In the genomic region with DNA sequence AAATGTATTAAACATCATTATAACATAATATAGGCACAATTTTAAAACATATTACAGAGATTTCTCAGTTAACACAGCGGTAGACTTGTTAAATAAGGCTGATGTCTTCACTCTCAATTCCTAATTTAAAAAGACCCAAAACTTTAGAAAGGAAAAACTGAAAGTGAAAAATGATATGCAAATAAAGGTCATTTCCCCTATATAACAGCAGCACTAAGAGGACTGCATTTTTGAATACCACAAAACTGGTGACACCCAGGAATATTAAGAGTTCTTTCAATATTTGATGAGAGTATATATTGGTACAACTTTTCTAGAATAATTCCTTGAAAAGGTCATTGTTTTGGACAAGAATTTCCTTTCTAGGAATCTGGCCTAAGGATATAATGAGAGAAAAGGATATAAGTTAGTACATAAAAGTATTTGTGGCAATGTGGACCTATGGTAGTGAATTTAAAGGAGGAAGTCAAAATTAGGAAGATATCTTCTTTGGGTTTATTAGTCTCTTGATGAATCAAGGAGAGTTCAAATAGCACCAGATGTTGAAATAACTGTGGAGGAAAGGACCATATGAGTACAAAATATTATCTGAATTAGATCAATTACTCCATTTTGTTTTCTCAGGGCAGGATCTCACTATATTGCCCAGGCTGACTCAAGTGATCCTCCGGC, we compare ENCODE assay signal across 1 cellular context.
A peak's percentile ranks its signal among the peaks of the same experiment; 100 is the strongest.
TF ChIP-seq lines count a peak whose summit lies in the region.

No MANE protein-coding gene starts in this region.

TF ChIP-seq in GM12878, 131 proteins besides CTCF, POLR2A, EP300 and RAD21 (continued from another document):
- TF ChIP-seq, protein P1, sequence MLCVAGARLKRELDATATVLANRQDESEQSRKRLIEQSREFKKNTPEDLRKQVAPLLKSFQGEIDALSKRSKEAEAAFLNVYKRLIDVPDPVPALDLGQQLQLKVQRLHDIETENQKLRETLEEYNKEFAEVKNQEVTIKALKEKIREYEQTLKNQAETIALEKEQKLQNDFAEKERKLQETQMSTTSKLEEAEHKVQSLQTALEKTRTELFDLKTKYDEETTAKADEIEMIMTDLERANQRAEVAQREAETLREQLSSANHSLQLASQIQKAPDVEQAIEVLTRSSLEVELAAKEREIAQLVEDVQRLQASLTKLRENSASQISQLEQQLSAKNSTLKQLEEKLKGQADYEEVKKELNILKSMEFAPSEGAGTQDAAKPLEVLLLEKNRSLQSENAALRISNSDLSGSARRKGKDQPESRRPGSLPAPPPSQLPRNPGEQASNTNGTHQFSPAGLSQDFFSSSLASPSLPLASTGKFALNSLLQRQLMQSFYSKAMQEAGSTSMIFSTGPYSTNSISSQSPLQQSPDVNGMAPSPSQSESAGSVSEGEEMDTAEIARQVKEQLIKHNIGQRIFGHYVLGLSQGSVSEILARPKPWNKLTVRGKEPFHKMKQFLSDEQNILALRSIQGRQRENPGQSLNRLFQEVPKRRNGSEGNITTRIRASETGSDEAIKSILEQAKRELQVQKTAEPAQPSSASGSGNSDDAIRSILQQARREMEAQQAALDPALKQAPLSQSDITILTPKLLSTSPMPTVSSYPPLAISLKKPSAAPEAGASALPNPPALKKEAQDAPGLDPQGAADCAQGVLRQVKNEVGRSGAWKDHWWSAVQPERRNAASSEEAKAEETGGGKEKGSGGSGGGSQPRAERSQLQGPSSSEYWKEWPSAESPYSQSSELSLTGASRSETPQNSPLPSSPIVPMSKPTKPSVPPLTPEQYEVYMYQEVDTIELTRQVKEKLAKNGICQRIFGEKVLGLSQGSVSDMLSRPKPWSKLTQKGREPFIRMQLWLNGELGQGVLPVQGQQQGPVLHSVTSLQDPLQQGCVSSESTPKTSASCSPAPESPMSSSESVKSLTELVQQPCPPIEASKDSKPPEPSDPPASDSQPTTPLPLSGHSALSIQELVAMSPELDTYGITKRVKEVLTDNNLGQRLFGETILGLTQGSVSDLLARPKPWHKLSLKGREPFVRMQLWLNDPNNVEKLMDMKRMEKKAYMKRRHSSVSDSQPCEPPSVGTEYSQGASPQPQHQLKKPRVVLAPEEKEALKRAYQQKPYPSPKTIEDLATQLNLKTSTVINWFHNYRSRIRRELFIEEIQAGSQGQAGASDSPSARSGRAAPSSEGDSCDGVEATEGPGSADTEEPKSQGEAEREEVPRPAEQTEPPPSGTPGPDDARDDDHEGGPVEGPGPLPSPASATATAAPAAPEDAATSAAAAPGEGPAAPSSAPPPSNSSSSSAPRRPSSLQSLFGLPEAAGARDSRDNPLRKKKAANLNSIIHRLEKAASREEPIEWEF (IDR thresholded peaks at IDR 0.05; ENCODE audit: insufficient replicate concordance, low read depth, low read length): peak; percentile 23
- 0 out of 2 replicates have a peak, but pooled peaks have one; percentile 11 for TF ChIP-seq ATF7 (IDR thresholded peaks at IDR 0.05; ENCODE audit: low read depth)
- TF ChIP-seq POU2F2 (IDR thresholded peaks at IDR 0.05; ENCODE audit: borderline replicate concordance, low read depth, low read length): peak; percentile 57; the same call in 1 of the 3 replicates
- peak; percentile 32; the same call in 1 of the 2 replicates for TF ChIP-seq MTA2 (IDR thresholded peaks at IDR 0.05; ENCODE audit: low read depth)
